33 cellular contexts compared by ENCODE assay signal in the genomic region with DNA sequence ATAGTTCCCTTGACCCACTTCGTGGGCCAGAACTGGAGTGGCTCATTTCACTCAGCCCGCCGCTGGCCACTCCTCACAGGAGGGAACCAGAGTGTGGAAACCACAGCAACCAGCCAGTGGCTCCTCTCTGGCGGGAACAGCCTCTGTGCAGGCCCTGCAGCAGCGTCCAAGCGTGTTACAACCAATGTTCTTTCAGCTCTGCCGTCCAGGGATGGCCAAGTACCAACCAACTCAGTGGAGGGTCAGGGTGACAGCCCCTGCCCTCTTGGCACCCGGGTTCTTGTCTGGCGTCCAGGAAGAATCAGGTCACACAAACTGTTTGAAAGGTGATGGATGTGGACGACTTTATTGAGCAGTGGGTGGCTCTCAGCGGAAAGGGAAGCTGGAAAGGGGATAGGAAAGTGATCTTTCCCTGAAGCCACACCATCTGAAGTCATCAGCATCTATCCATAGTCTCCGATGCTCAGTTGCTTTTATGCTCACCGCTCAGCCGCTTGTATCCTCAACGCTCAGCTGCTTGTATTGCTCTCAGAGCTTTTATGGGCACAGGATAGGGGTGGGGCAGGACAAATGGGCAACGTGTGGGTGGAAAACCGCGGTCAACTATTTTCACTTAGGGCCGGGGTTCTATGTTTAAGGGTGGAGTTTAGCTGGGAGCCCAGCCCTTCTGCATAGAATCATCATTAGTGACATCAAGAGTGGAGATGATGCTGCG.
"Had no signal": no experiment of that assay in that cellular context is flagged by ENCODE, and none has a peak within 500 bp of the region (broad histone marks: within the 10 kb centered on the region; RNA-seq: fewer than 3 reads in every experiment).

No MANE protein-coding gene starts in this region.

- H3K9me3 Mint-ChIP-seq: activated CD4-positive, alpha-beta T cell treated with anti-CD3 and anti-CD28 coated beads, Interleukin-2, amount 10 ng/mL, durations not matched to agents 24 days and 14 days; activated CD8-positive, alpha-beta T cell treated with anti-CD3 and anti-CD28 coated beads for 36 hours; activated naive CD4-positive, alpha-beta T cell treated with anti-CD3 and anti-CD28 coated beads, Interleukin-2, amount 50 U/mL, for 24 hours; activated naive CD8-positive, alpha-beta T cell treated with anti-CD3 and anti-CD28 coated beads, Interleukin-2, amount 10 ng/mL, durations not matched to agents 7 days and 5 days; activated T-cell treated with anti-CD3 and anti-CD28 coated beads, Interleukin-2, amount 50 U/mL, for 72 hours; activated T-helper 17 cell treated with anti-CD3 and anti-CD28 coated beads, Interleukin-2, amount 50 U/mL, for 72 hours had no signal

- H3K27me3 Mint-ChIP-seq: activated CD4-positive, alpha-beta T cell treated with anti-CD3 and anti-CD28 coated beads, Interleukin-2, amount 10 ng/mL, durations not matched to agents 24 days and 14 days had no signal

- H3K27ac Mint-ChIP-seq: activated CD4-positive, alpha-beta T cell treated with anti-CD3 and anti-CD28 coated beads, Interleukin-2, amount 10 ng/mL, durations not matched to agents 24 days and 14 days; activated CD8-positive, alpha-beta T cell treated with anti-CD3 and anti-CD28 coated beads for 36 hours; activated naive CD4-positive, alpha-beta T cell treated with anti-CD3 and anti-CD28 coated beads, Interleukin-2, amount 50 U/mL, for 24 hours; activated naive CD8-positive, alpha-beta T cell treated with anti-CD3 and anti-CD28 coated beads, Interleukin-2, amount 10 ng/mL, durations not matched to agents 7 days and 5 days; activated T-cell treated with anti-CD3 and anti-CD28 coated beads, Interleukin-2, amount 50 U/mL, for 72 hours; activated T-helper 17 cell treated with anti-CD3 and anti-CD28 coated beads, Interleukin-2, amount 50 U/mL, for 72 hours had no signal

- H3K36me3 Mint-ChIP-seq: activated naive CD4-positive, alpha-beta T cell treated with anti-CD3 and anti-CD28 coated beads, Interleukin-2, amount 50 U/mL, for 24 hours; activated naive CD8-positive, alpha-beta T cell treated with anti-CD3 and anti-CD28 coated beads, Interleukin-2, amount 10 ng/mL, durations not matched to agents 7 days and 5 days had no signal

- H3K4me3 Mint-ChIP-seq: activated CD4-positive, alpha-beta T cell treated with anti-CD3 and anti-CD28 coated beads, Interleukin-2, amount 10 ng/mL, durations not matched to agents 24 days and 14 days; activated CD8-positive, alpha-beta T cell treated with anti-CD3 and anti-CD28 coated beads for 36 hours; activated naive CD4-positive, alpha-beta T cell treated with anti-CD3 and anti-CD28 coated beads, Interleukin-2, amount 50 U/mL, for 24 hours; activated naive CD8-positive, alpha-beta T cell treated with anti-CD3 and anti-CD28 coated beads, Interleukin-2, amount 10 ng/mL, durations not matched to agents 7 days and 5 days; activated T-cell treated with anti-CD3 and anti-CD28 coated beads, Interleukin-2, amount 50 U/mL, for 72 hours; activated T-helper 17 cell treated with anti-CD3 and anti-CD28 coated beads, Interleukin-2, amount 50 U/mL, for 72 hours had no signal

- FAIRE-seq: RCC 7860, TTC549 had no signal

- H3K4me3 ChIP-seq: ascending aorta, body of pancreas, breast epithelium had no signal

- H3K36me3 ChIP-seq: ascending aorta, breast epithelium had no signal

- H3K4me1 ChIP-seq: ascending aorta, body of pancreas, breast epithelium had no signal

- H3K4me1 Mint-ChIP-seq: activated CD4-positive, alpha-beta T cell treated with anti-CD3 and anti-CD28 coated beads, Interleukin-2, amount 10 ng/mL, durations not matched to agents 24 days and 14 days; activated naive CD4-positive, alpha-beta T cell treated with anti-CD3 and anti-CD28 coated beads, Interleukin-2, amount 50 U/mL, for 24 hours; activated naive CD8-positive, alpha-beta T cell treated with anti-CD3 and anti-CD28 coated beads, Interleukin-2, amount 10 ng/mL, durations not matched to agents 7 days and 5 days; activated T-helper 17 cell treated with anti-CD3 and anti-CD28 coated beads, Interleukin-2, amount 50 U/mL, for 72 hours had no signal

- H3K27me3 ChIP-seq: ascending aorta, body of pancreas, breast epithelium had no signal

- H3K9me3 ChIP-seq: ascending aorta, body of pancreas, breast epithelium had no signal

- DNase-seq: activated CD4-positive, alpha-beta T cell treated with anti-CD3 and anti-CD28 coated beads, Interleukin-2, amount 10 ng/mL, durations not matched to agents 24 days and 14 days; activated CD4-positive, alpha-beta T cell treated with anti-CD3 and anti-CD28 coated beads, Interleukin-2, amount 50 U/mL, for 4 hours; activated CD8-positive, alpha-beta T cell treated with anti-CD3 and anti-CD28 coated beads for 36 hours; activated effector memory CD4-positive, alpha-beta T cell treated with anti-CD3 and anti-CD28 coated beads, Interleukin-2, amount 50 U/mL, for 16 hours; activated naive CD4-positive, alpha-beta T cell treated with Interleukin-2 at 50 U/mL for 16 hours; activated naive CD8-positive, alpha-beta T cell treated with anti-CD3 and anti-CD28 coated beads, Interleukin-2, amount 10 ng/mL, durations not matched to agents 7 days and 5 days; activated T-cell treated with anti-CD3 and anti-CD28 coated beads, Interleukin-2, amount 50 U/mL, for 1 hour; activated T-cell treated with anti-CD3 and anti-CD28 coated beads, Interleukin-2, amount 50 U/mL, for 72 hours; body of pancreas; caudate nucleus; Karpas-422; KBM-7; NCI-H1105; NCI-H1417 treated with DMSO at 0.1 percent for 48 hours; NCI-H187 treated with DMSO at 0.1 percent for 48 hours; NCI-H2081; NCI-H2171 treated with DMSO at 0.1 percent for 48 hours; NCI-H2227 treated with DMSO at 0.1 percent for 48 hours; NCI-H446; NCI-H510A treated with DMSO at 0.1 percent for 48 hours; NCI-H69; NCI-H82; NK-92 treated with Interleukin-12 subunit alpha and Interleukin-12 subunit beta, amount 100 ng/mL, for 24 hours; PC-3; Right ventricle myocardium superior; SW 1271 had no signal

- H3K27ac ChIP-seq: ascending aorta, body of pancreas, breast epithelium, RWPE1 had no signal

- ATAC-seq: activated CD8-positive, alpha-beta T cell treated with anti-CD3 and anti-CD28 coated beads for 36 hours; activated T-cell treated with anti-CD3 and anti-CD28 coated beads, Interleukin-2, amount 50 U/mL, for 72 hours; activated T-helper 17 cell treated with anti-CD3 and anti-CD28 coated beads, Interleukin-2, amount 50 U/mL, for 72 hours; body of pancreas; PC-3 had no signal
